8 cellular contexts compared by ENCODE assay signal in the genomic region with DNA sequence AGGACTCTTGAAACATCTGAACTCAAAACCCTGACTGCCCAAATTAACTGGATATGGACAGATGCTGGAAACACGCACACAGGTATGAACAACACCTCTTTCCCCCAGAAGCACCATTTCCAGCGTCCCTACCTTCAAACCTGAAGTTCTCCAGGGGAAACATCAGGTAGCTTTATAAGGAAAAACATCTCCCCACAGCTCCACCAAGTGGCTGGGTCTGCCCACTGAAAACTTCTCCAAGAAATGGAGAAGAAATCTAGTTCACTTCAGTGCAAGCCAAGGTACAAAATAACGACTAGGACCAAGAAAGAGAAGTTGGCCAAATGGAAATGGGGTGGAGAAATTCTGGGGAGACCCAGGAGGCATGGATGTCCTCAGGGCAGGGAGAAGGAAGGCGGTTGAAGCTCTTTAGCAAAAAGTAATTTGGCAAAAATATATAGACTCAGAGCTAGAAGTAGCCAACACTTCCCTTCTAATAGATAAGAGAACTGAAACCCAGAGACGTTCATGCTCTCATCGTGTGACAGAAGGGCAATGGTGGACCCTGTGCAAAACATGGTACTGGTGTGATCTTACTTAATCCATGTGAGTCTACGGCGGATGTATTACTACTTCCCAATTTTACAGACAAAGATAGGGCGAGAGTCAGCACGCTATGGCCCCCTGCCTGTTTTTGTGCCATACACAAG. TPM values are rescaled to one million over a fixed set of nuclear protein-coding genes. Genes with fewer than 3 reads are reported as not detected.
DNase-seq lines count a peak whose midpoint lies in the region; ATAC-seq and TF ChIP-seq lines count a peak whose summit lies in the region.

No MANE protein-coding gene starts in this region.

- DNase-seq in Caco-2 (peak; percentile 57), LNCaP clone FGC (ENCODE audit: low read depth) (no peak), MCF 10A (ENCODE audit: unreplicated experiment) (peak; percentile 57), mesothelial cell of epicardium (ENCODE audit: low spot score in 2 of 2, unreplicated experiment in 2 of 2) (no peak)
- DNase-seq in activated naive CD4-positive, alpha-beta T cell treated with anti-CD3 and anti-CD28 coated beads, Interleukin-2, amount 10 ng/mL, durations not matched to agents 7 days and 5 days: no peak
- DNase-seq in activated T-cell treated with anti-CD3 and anti-CD28 coated beads, Interleukin-2, amount 50 U/mL, for 24 hours: no peak

- intact Hi-C loops in Caco-2 (cut with micrococcal nuclease; ENCODE audit: unreplicated experiment): loop anchor here (1.0 kb wide), 1 partner anchor 729 kb away; no protein-coding TSS in a partner anchor
- intact Hi-C loops in MCF 10A (cut with micrococcal nuclease): loop anchor here (1.0 kb wide), 1 partner anchor 729 kb away; no protein-coding TSS in a partner anchor

- BruUV-seq in Caco-2 (replicated peaks; lab: Mats Ljungman, UMichigan): no TSS peak
- BruUV-seq in MCF 10A (replicated peaks; lab: Mats Ljungman, UMichigan): no TSS peak

- H3K36me3 ChIP-seq in Caco-2 (ENCODE audit: control insufficient read depth, insufficient read depth, low read length): no peaks in the 10 kb centered on the region

- no peak for ATAC-seq in HG03442 (IDR thresholded peaks at IDR 0.05; ENCODE audit: unreplicated experiment)
- no peak for ATAC-seq in GM19395 (IDR thresholded peaks at IDR 0.05; ENCODE audit: unreplicated experiment)

- no peaks in the 10 kb centered on the region for H3K36me3 Mint-ChIP-seq in Caco-2 (ENCODE audit: insufficient read depth, unreplicated experiment)
- H3K36me3 Mint-ChIP-seq in MCF 10A (ENCODE audit: insufficient read depth, unreplicated experiment): no peaks in the 10 kb centered on the region
- no peaks in the 10 kb centered on the region for H3K36me3 Mint-ChIP-seq in mesothelial cell of epicardium
- no peaks in the 10 kb centered on the region for H3K36me3 Mint-ChIP-seq in activated naive CD4-positive, alpha-beta T cell treated with anti-CD3 and anti-CD28 coated beads, Interleukin-2, amount 10 ng/mL, durations not matched to agents 7 days and 5 days
- no peaks in the 10 kb centered on the region for H3K36me3 Mint-ChIP-seq in activated T-cell treated with anti-CD3 and anti-CD28 coated beads, Interleukin-2, amount 50 U/mL, for 24 hours (ENCODE audit: low read depth)

- POLR2A ChIA-PET in Caco-2 (lab: Charles Lee) (no interaction called here), MCF 10A (lab: Yijun Ruan, JAX) (interaction anchor here (0.6 to 1.5 kb wide), 10 partner anchors 10 to 729 kb away, joined by 3 to 6 read pairs (median 4); a partner anchor contains a TSS)

- no peaks in the 10 kb centered on the region for H3K27me3 ChIP-seq in Caco-2 (replicated peaks; ENCODE audit: control insufficient read depth, insufficient read depth, low read length)

- H3K4me3 ChIP-seq in Caco-2 (ENCODE audit: low read depth, low read length) (no peak overlapping the region), LNCaP clone FGC (ENCODE audit: low read depth, low read length) (no peak overlapping the region)

- no peaks in the 10 kb centered on the region for H3K4me1 ChIP-seq in Caco-2

- H3K4me3 Mint-ChIP-seq in Caco-2 (ENCODE audit: unreplicated experiment): no peak overlapping the region
- H3K4me3 Mint-ChIP-seq in MCF 10A (ENCODE audit: unreplicated experiment): no peak overlapping the region
- H3K4me3 Mint-ChIP-seq in mesothelial cell of epicardium: no peak overlapping the region
- H3K4me3 Mint-ChIP-seq in activated naive CD4-positive, alpha-beta T cell treated with anti-CD3 and anti-CD28 coated beads, Interleukin-2, amount 10 ng/mL, durations not matched to agents 7 days and 5 days: no peak overlapping the region
- no peak overlapping the region for H3K4me3 Mint-ChIP-seq in activated T-cell treated with anti-CD3 and anti-CD28 coated beads, Interleukin-2, amount 50 U/mL, for 24 hours

- H3K9me3 Mint-ChIP-seq in Caco-2 (ENCODE audit: unreplicated experiment) (no peaks in the 10 kb centered on the region), MCF 10A (ENCODE audit: unreplicated experiment) (no peaks in the 10 kb centered on the region), mesothelial cell of epicardium (no peaks in the 10 kb centered on the region)
- H3K9me3 Mint-ChIP-seq in activated naive CD4-positive, alpha-beta T cell treated with anti-CD3 and anti-CD28 coated beads, Interleukin-2, amount 10 ng/mL, durations not matched to agents 7 days and 5 days: no peaks in the 10 kb centered on the region
- H3K9me3 Mint-ChIP-seq in activated T-cell treated with anti-CD3 and anti-CD28 coated beads, Interleukin-2, amount 50 U/mL, for 24 hours: no peaks in the 10 kb centered on the region

- H3K9me3 ChIP-seq in Caco-2: no peaks in the 10 kb centered on the region

- peaks cover 9% of the 10 kb centered on the region for H3K4me1 Mint-ChIP-seq in Caco-2 (ENCODE audit: low read depth, unreplicated experiment)
- no peaks in the 10 kb centered on the region for H3K4me1 Mint-ChIP-seq in MCF 10A (ENCODE audit: insufficient read depth, unreplicated experiment)
- H3K4me1 Mint-ChIP-seq in mesothelial cell of epicardium: peaks cover 18% of the 10 kb centered on the region
- H3K4me1 Mint-ChIP-seq in activated naive CD4-positive, alpha-beta T cell treated with anti-CD3 and anti-CD28 coated beads, Interleukin-2, amount 10 ng/mL, durations not matched to agents 7 days and 5 days: no peaks in the 10 kb centered on the region
- no peaks in the 10 kb centered on the region for H3K4me1 Mint-ChIP-seq in activated T-cell treated with anti-CD3 and anti-CD28 coated beads, Interleukin-2, amount 50 U/mL, for 24 hours (ENCODE audit: low read depth)

- H3K27me3 Mint-ChIP-seq in Caco-2 (ENCODE audit: insufficient read depth, unreplicated experiment) (no peaks in the 10 kb centered on the region), MCF 10A (ENCODE audit: insufficient read depth, unreplicated experiment) (no peaks in the 10 kb centered on the region), mesothelial cell of epicardium (ENCODE audit: low read depth) (no peaks in the 10 kb centered on the region)
- H3K27me3 Mint-ChIP-seq in activated naive CD4-positive, alpha-beta T cell treated with anti-CD3 and anti-CD28 coated beads, Interleukin-2, amount 10 ng/mL, durations not matched to agents 7 days and 5 days: peaks cover 21% of the 10 kb centered on the region
- peaks cover 40% of the 10 kb centered on the region for H3K27me3 Mint-ChIP-seq in activated T-cell treated with anti-CD3 and anti-CD28 coated beads, Interleukin-2, amount 50 U/mL, for 24 hours

- H3K27ac Mint-ChIP-seq in Caco-2 (ENCODE audit: unreplicated experiment) (no peak overlapping the region), MCF 10A (ENCODE audit: low read depth, unreplicated experiment) (no peak overlapping the region), mesothelial cell of epicardium (no peak overlapping the region)
- H3K27ac Mint-ChIP-seq in activated naive CD4-positive, alpha-beta T cell treated with anti-CD3 and anti-CD28 coated beads, Interleukin-2, amount 10 ng/mL, durations not matched to agents 7 days and 5 days: no peak overlapping the region
- H3K27ac Mint-ChIP-seq in activated T-cell treated with anti-CD3 and anti-CD28 coated beads, Interleukin-2, amount 50 U/mL, for 24 hours: no peak overlapping the region

- CTCF ChIA-PET in Caco-2 (lab: Charles Lee) (interaction anchor here (0.6 to 2.0 kb wide), 20 partner anchors 10 to 1303 kb away, joined by 3 to 12 read pairs (median 4); a partner anchor contains a TSS), MCF 10A (lab: Yijun Ruan, JAX) (interaction anchor here (0.5 to 4.3 kb wide), 44 partner anchors 8 to 1081 kb away, joined by 3 to 46 read pairs (median 4); a partner anchor contains a TSS)
- CTCF ChIA-PET in activated naive CD4-positive, alpha-beta T cell treated with anti-CD3 and anti-CD28 coated beads, Interleukin-2, amount 10 ng/mL, durations not matched to agents 7 days and 5 days (lab: Charles Lee): interaction anchor here (0.7 to 3.9 kb wide), 8 partner anchors 12 to 731 kb away, joined by 3 to 25 read pairs (median 3); a partner anchor contains a TSS

- peak; percentile 45 to 79 for TF ChIP-seq CTCF in Caco-2 (IDR thresholded peaks at IDR 0.05; ENCODE audit: insufficient read depth in 1 of 2, low read depth in 1 of 2, low read length in 1 of 2, severe bottlenecking in 1 of 2, unreplicated experiment in 1 of 2)
- TF ChIP-seq CTCF in LNCaP clone FGC (IDR thresholded peaks at IDR 0.05; ENCODE audit: control insufficient read depth, extremely low read depth, insufficient read depth): peak; percentile 69
- TF ChIP-seq CTCF in MCF 10A (IDR thresholded peaks at IDR 0.05; ENCODE audit: unreplicated experiment): peak; percentile 60
- peak; percentile 36 for TF ChIP-seq CTCF in mesothelial cell of epicardium (IDR thresholded peaks at IDR 0.05; ENCODE audit: unreplicated experiment)

RNA-seq across cellular contexts. Expression of a gene that starts 10.5 kb away (rescaled TPM):
- total RNA-seq in Caco-2 (2022) (3.7 and 4.2 TPM in 2 replicates), MCF 10A (2022) (2.6 and 3.4 TPM in 2 replicates), mesothelial cell of epicardium (23.4 to 27.0 TPM (median 25.1 TPM) in 3 replicates)

Comparison
In these comparisons a context has a peak if more than half of its experiments do, and no peak if none do; other contexts are left out.
1. DNase-seq: peak in Caco-2 (2 of 2) and MCF 10A (single experiment); none in LNCaP clone FGC (single experiment), mesothelial cell of epicardium (0 of 2), activated naive CD4-positive, alpha-beta T cell treated with anti-CD3 and anti-CD28 coated beads, Interleukin-2, amount 10 ng/mL, durations not matched to agents 7 days and 5 days (single experiment) and activated T-cell treated with anti-CD3 and anti-CD28 coated beads, Interleukin-2, amount 50 U/mL, for 24 hours (single experiment).
2. Peak in every context shown above with its lines, with median percentiles within 50 percentile points of each other: CTCF ChIP-seq.